ENCODE assay signal across 24 cellular contexts in genomic region chr16:31886227-31886626, GRCh38. TPM values are rescaled to one million over a fixed set of nuclear protein-coding genes. Genes with fewer than 3 reads are reported as not detected.
DNase-seq lines count a peak whose midpoint lies in the region; ATAC-seq, FAIRE-seq and TF ChIP-seq lines count a peak whose summit lies in the region.
"Had no signal": no experiment of that assay in that cellular context is flagged by ENCODE, and none has a peak within 500 bp of the region (broad histone marks: within the 10 kb centered on the region; RNA-seq: fewer than 3 reads in every experiment).

No MANE protein-coding gene starts in this region.

- peaks cover 85% of the 10 kb centered on the region for H3K36me3 Mint-ChIP-seq in activated CD4-positive, alpha-beta T cell treated with anti-CD3 and anti-CD28 coated beads for 36 hours (ENCODE audit: low read depth)

- peak overlapping the region; percentile 0 for H3K4me3 ChIP-seq in adipocyte (ENCODE audit: low read length)
- H3K4me3 ChIP-seq: GM23338, K562 had no signal

- no peaks in the 10 kb centered on the region for H3K27me3 ChIP-seq in adipocyte (replicated peaks; ENCODE audit: control insufficient read depth, insufficient read depth, low read length)

- no peak for ATAC-seq in activated CD4-positive, alpha-beta T cell treated with anti-CD3 and anti-CD28 coated beads for 36 hours
- ATAC-seq in stimulated activated naive CD8-positive, alpha-beta T cell treated with anti-CD3 and anti-CD28 coated beads, Interleukin-15, amount 100 ng/mL, for 72 hours, result peak; percentile 64
- ATAC-seq: GM23338, HCT116, HepG2, K562, SK-N-SH treated with all-trans-retinoic acid at 6 μM for 48 hours had no signal

- H3K9me3 Mint-ChIP-seq in activated CD4-positive, alpha-beta T cell treated with anti-CD3 and anti-CD28 coated beads for 36 hours (ENCODE audit: low read depth), result peaks cover 20% of the 10 kb centered on the region
- H3K9me3 Mint-ChIP-seq in stimulated activated naive CD8-positive, alpha-beta T cell treated with anti-CD3 and anti-CD28 coated beads, Interleukin-15, amount 100 ng/mL, for 72 hours, result peaks cover 22 to 28% of the 10 kb centered on the region in 2 donors

- peaks cover 79% of the 10 kb centered on the region for H3K36me3 ChIP-seq in adipocyte (ENCODE audit: control insufficient read depth, insufficient read depth, low read length, severe bottlenecking)

- no peak overlapping the region for H3K4me3 Mint-ChIP-seq in activated CD4-positive, alpha-beta T cell treated with anti-CD3 and anti-CD28 coated beads for 36 hours
- H3K4me3 Mint-ChIP-seq in stimulated activated naive CD8-positive, alpha-beta T cell treated with anti-CD3 and anti-CD28 coated beads, Interleukin-15, amount 100 ng/mL, for 72 hours, result peak overlapping the region in 1 of 2 donors; percentile 17
- H3K4me3 Mint-ChIP-seq: GM23338 had no signal

- FAIRE-seq in H54 (lab: Jason Lieb, UNC), result peak; percentile 27
- FAIRE-seq: HepG2, K562 had no signal

- no peaks in the 10 kb centered on the region for H3K4me1 ChIP-seq in adipocyte (ENCODE audit: control insufficient read depth, insufficient read depth, low read length)

- H3K9ac ChIP-seq in adipocyte (ENCODE audit: low read length), result no peak overlapping the region

- intact Hi-C loops in activated CD4-positive, alpha-beta T cell treated with anti-CD3 and anti-CD28 coated beads for 36 hours (cut with DNase I, micrococcal nuclease), result no loop called here

- peaks cover 76% of the 10 kb centered on the region for H3K4me1 Mint-ChIP-seq in activated CD4-positive, alpha-beta T cell treated with anti-CD3 and anti-CD28 coated beads for 36 hours
- H3K4me1 Mint-ChIP-seq in stimulated activated naive CD8-positive, alpha-beta T cell treated with anti-CD3 and anti-CD28 coated beads, Interleukin-15, amount 100 ng/mL, for 72 hours, result peaks cover 76% of the 10 kb centered on the region
- H3K4me1 Mint-ChIP-seq: GM23338 had no signal

- H3K27ac Mint-ChIP-seq in activated CD4-positive, alpha-beta T cell treated with anti-CD3 and anti-CD28 coated beads for 36 hours, result peak overlapping the region; percentile 37
- peak overlapping the region in 1 of 2 donors; percentile 19 for H3K27ac Mint-ChIP-seq in stimulated activated naive CD8-positive, alpha-beta T cell treated with anti-CD3 and anti-CD28 coated beads, Interleukin-15, amount 100 ng/mL, for 72 hours
- H3K27ac Mint-ChIP-seq: GM23338 had no signal

- CTCF ChIA-PET in activated CD4-positive, alpha-beta T cell treated with anti-CD3 and anti-CD28 coated beads for 36 hours (lab: Charles Lee), result interaction anchor here (0.6 to 0.7 kb wide), 2 partner anchors 18 to 631 kb away, joined by 3 to 5 read pairs; no protein-coding TSS in a partner anchor

- peaks cover 38% of the 10 kb centered on the region for H3K9me3 ChIP-seq in adipocyte (ENCODE audit: control insufficient read depth, low read length)

- DNase-seq in activated CD4-positive, alpha-beta T cell treated with anti-CD3 and anti-CD28 coated beads for 36 hours, result no peak
- no peak for DNase-seq in activated CD4-positive, alpha-beta T cell treated with anti-CD3 and anti-CD28 coated beads, Interleukin-2, amount 50 U/mL, for 4 hours
- DNase-seq in H54 (ENCODE audit: insufficient read length, low spot score) (no peak), adipocyte (ENCODE audit: low read depth) (no peak), DMS 273 treated with DMSO at 0.1 percent for 48 hours (lab: John Stamatoyannopoulos, UW) (no peak), epidermal melanocyte (ENCODE audit: insufficient read length, low spot score) (no peak), kidney tubule cell (ENCODE audit: low spot score) (no peak)
- no peak for DNase-seq in stimulated activated naive CD8-positive, alpha-beta T cell treated with anti-CD3 and anti-CD28 coated beads, Interleukin-15, amount 100 ng/mL, for 72 hours
- DNase-seq: ACHN; C1 segment of cervical spinal cord; COR-L47; DMS79 treated with DMSO at 0.1 percent for 48 hours; NCI-H1092 treated with DMSO at 0.1 percent for 48 hours; NCI-H1436 treated with DMSO at 0.1 percent for 48 hours; NCI-H2029; NCI-H2227 treated with DMSO at 0.1 percent for 48 hours; NCI-H510A; NCI-H774; NK-92 treated with Interleukin-12 subunit alpha and Interleukin-12 subunit beta, amount 100 ng/mL, for 24 hours had no signal

- POLR2A ChIA-PET in activated CD4-positive, alpha-beta T cell treated with anti-CD3 and anti-CD28 coated beads for 36 hours (lab: Charles Lee), result no interaction called here

- H3K27me3 Mint-ChIP-seq in activated CD4-positive, alpha-beta T cell treated with anti-CD3 and anti-CD28 coated beads for 36 hours, result no peaks in the 10 kb centered on the region
- no peaks in the 10 kb centered on the region for H3K27me3 Mint-ChIP-seq in stimulated activated naive CD8-positive, alpha-beta T cell treated with anti-CD3 and anti-CD28 coated beads, Interleukin-15, amount 100 ng/mL, for 72 hours

- no peak for TF ChIP-seq POLR2A in H54 (IDR thresholded peaks at IDR 0.05; ENCODE audit: low read depth, low read length)

RNA-seq across cellular contexts. Expression of gene ZNF267, which starts 12.6 kb away (rescaled TPM):
- total RNA-seq in activated CD4-positive, alpha-beta T cell treated with anti-CD3 and anti-CD28 coated beads for 36 hours, result 10 to 100 TPM; 61.9 to 64.9 TPM
